19 cellular contexts compared by ENCODE assay signal in the genomic region with DNA sequence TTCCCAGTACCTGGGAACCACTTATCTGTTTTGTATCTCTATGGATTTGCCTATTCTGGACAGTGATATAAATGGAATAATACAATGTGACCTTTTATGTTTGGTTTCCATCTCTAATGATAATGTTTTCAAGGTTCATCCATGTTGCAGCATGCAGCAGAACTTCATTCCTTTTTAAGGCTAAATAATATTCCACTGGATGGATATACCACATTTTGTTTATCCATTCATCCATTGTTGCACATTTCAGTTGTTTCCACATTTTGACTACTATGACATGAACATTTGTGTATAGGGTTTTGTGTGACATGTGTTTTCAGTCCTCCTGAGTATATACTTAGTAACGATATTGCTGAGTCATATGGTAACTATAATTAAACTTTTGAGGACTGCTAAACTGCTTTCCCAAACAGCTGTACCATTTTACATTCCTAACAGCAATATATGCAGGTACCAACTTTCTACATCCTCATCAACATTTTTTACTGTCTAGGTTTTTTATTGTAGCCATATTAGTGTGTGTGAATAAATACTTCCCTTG.
"Had no signal": no experiment of that assay in that cellular context is flagged by ENCODE, and none has a peak within 500 bp of the region (broad histone marks: within the 10 kb centered on the region; RNA-seq: fewer than 3 reads in every experiment).

No MANE protein-coding gene starts in this region.

- H3K9me3 ChIP-seq: ovary had no signal

- H3K4me1 Mint-ChIP-seq: neural progenitor cell had no signal

- H3K79me2 ChIP-seq: hepatocyte had no signal

- FAIRE-seq: urothelium cell line had no signal

- H3K4me1 ChIP-seq: neural progenitor cell, right atrium auricular region had no signal

- H3K9ac ChIP-seq: neural progenitor cell had no signal

- H3K4me2 ChIP-seq: hepatocyte, neural progenitor cell, smooth muscle cell had no signal

- H3K9me3 Mint-ChIP-seq: natural killer cell treated with Interleukin-12 subunit alpha and Interleukin-12 subunit beta and Interleukin-15 and Interleukin-18, amount 100 ng/mL, for 72 hours had no signal

- ATAC-seq: left colon; left ventricle myocardium superior; natural killer cell treated with Interleukin-12 subunit alpha and Interleukin-12 subunit beta and Interleukin-15 and Interleukin-18, amount 100 ng/mL, for 72 hours had no signal

- H3K4me3 Mint-ChIP-seq: natural killer cell treated with Interleukin-12 subunit alpha and Interleukin-12 subunit beta and Interleukin-15 and Interleukin-18, amount 100 ng/mL, for 72 hours; neural progenitor cell had no signal

- H3K27me3 Mint-ChIP-seq: natural killer cell treated with Interleukin-12 subunit alpha and Interleukin-12 subunit beta and Interleukin-15 and Interleukin-18, amount 100 ng/mL, for 72 hours had no signal

- H3K4me3 ChIP-seq: dorsolateral prefrontal cortex, hepatocyte, lung, neural progenitor cell, ovary, right atrium auricular region, smooth muscle cell had no signal

- H3K36me3 ChIP-seq: neural progenitor cell, ovary, right atrium auricular region had no signal

- H3K27ac ChIP-seq: dorsolateral prefrontal cortex, hepatocyte, neural progenitor cell, ovary, right atrium auricular region had no signal

- H3K27ac Mint-ChIP-seq: natural killer cell treated with Interleukin-12 subunit alpha and Interleukin-12 subunit beta and Interleukin-15 and Interleukin-18, amount 100 ng/mL, for 72 hours; neural progenitor cell had no signal

- DNase-seq: dorsolateral prefrontal cortex; effector CD8-positive, alpha-beta T cell; foreskin melanocyte; head of caudate nucleus; left colon; left ventricle myocardium superior; mesenchymal stem cell; midbrain; nucleus accumbens; ovary; stimulated activated CD4-positive, alpha-beta T cell treated with anti-CD3 and anti-CD28 coated beads, Interleukin-2, amount 100 ng/mL, for 48 hours; stimulated activated naive CD4-positive, alpha-beta T cell treated with Interleukin-2 at 50 U/mL for 16 hours had no signal

- H2AFZ ChIP-seq: hepatocyte, neural progenitor cell had no signal

- H3K27me3 ChIP-seq: dorsolateral prefrontal cortex, hepatocyte, neural progenitor cell, ovary, right atrium auricular region had no signal
